ENCODE assay signal across 20 cellular contexts in the genomic region with DNA sequence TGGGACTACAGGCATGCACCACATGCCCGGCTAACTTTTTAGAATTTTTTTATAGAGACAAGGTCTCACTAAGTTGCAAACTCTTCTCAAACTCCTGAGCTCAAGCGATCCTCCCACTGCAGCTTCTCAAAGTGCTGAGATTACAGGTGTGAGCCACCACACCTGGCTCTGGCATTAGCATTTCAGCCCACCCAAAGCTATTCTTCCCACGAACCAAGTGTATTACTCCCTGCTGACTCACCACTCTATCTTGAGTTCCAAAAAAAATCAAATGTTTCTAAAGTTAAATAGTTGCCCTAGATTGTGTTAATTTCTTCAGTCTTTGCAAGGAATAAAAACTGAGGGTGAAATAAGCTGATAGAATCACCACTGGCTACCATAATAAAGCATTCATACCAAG.
"Had no signal": no experiment of that assay in that cellular context is flagged by ENCODE, and none has a peak within 500 bp of the region (broad histone marks: within the 10 kb centered on the region; RNA-seq: fewer than 3 reads in every experiment).

No MANE protein-coding gene starts in this region.

- H3K27ac ChIP-seq: body of pancreas, gastrocnemius medialis had no signal

- H3K27ac Mint-ChIP-seq: activated naive CD4-positive, alpha-beta T cell treated with anti-CD3 and anti-CD28 coated beads, Interleukin-2, amount 10 ng/mL, durations not matched to agents 7 days and 5 days; mesothelial cell of epicardium had no signal

- H3K9me3 Mint-ChIP-seq: activated naive CD4-positive, alpha-beta T cell treated with anti-CD3 and anti-CD28 coated beads, Interleukin-2, amount 10 ng/mL, durations not matched to agents 7 days and 5 days; central memory CD8-positive, alpha-beta T cell had no signal

- DNase-seq: activated CD4-positive, alpha-beta T cell treated with anti-CD3 and anti-CD28 coated beads for 1 hour; activated CD4-positive, alpha-beta T cell treated with anti-CD3 and anti-CD28 coated beads, Interleukin-2, amount 50 U/mL, for 4 hours; activated naive CD4-positive, alpha-beta T cell treated with anti-CD3 and anti-CD28 coated beads, Interleukin-2, amount 10 ng/mL, durations not matched to agents 7 days and 5 days; activated T-cell treated with anti-CD3 and anti-CD28 coated beads for 4 hours; amniotic stem cell; body of pancreas; effector CD8-positive, alpha-beta T cell; gastrocnemius medialis; heart right ventricle; posterior cingulate gyrus; right cardiac atrium; stimulated activated CD4-positive, alpha-beta T cell treated with anti-CD3 and anti-CD28 coated beads, Interleukin-4, amount 100 ng/mL, for 4 hours; stimulated activated CD8-positive, alpha-beta memory T cell treated with anti-CD3 and anti-CD28 coated beads, Interleukin-4, amount 100 ng/mL, for 48 hours; stimulated activated naive CD4-positive, alpha-beta T cell treated with Interleukin-2 at 50 U/mL for 16 hours; T-helper 1 cell had no signal

- H3K36me3 Mint-ChIP-seq: activated naive CD4-positive, alpha-beta T cell treated with anti-CD3 and anti-CD28 coated beads, Interleukin-2, amount 10 ng/mL, durations not matched to agents 7 days and 5 days; mesothelial cell of epicardium had no signal

- H3K36me3 ChIP-seq: gastrocnemius medialis, heart right ventricle, tibial nerve had no signal

- H3K4me1 ChIP-seq: body of pancreas, gastrocnemius medialis had no signal

- H3K27me3 ChIP-seq: body of pancreas, gastrocnemius medialis, heart right ventricle, tibial nerve had no signal

- H3K4me3 Mint-ChIP-seq: activated naive CD4-positive, alpha-beta T cell treated with anti-CD3 and anti-CD28 coated beads, Interleukin-2, amount 10 ng/mL, durations not matched to agents 7 days and 5 days; central memory CD8-positive, alpha-beta T cell; mesothelial cell of epicardium had no signal

- H3K4me1 Mint-ChIP-seq: central memory CD8-positive, alpha-beta T cell had no signal

- H3K4me3 ChIP-seq: body of pancreas, gastrocnemius medialis, heart right ventricle, smooth muscle cell, tibial nerve had no signal

- ATAC-seq: right cardiac atrium had no signal

- H3K9me3 ChIP-seq: body of pancreas, gastrocnemius medialis, heart right ventricle, tibial nerve had no signal

- FAIRE-seq: endothelial cell of umbilical vein had no signal
